ENCODE assay signal across 18 cellular contexts in the genomic region with DNA sequence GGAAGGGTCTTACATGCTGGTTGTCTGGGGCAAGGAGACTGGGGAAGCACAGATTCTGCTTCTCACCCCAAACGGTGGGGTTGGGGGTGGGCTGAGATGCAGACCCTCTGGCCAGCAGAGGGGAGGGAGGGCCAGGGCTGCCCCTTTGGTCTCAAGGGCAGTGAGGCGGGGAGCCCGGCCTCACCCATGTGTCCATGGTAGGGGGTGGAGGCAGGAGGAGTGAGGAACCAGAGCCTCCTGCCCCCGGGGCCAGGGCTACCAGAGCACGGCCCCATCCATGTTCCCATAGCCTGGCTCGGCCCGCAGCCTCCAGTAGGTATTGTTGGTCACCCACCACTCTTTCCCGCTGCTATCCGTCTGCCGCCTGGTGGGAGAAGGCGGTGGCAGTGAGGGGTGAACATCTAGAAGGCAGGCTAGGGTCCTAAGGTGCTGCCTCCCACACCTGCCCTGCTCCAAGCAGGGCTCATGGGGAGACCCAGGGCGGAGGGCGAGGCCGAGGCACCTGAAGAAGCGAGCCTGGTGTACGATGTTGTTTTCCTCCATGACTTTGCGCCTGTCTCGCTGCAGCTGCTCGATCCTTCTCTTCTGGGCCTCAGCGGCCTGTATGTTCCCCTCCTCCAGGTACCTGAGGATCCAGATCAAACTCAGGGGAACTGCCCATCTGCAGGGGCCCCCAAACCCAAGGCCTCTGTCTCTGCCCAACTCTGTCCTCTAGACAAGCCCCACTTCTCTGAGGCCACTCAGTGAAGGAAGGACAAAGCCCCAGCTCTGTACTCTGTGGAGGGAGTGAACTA. TPM values are rescaled to one million over a fixed set of nuclear protein-coding genes. Genes with fewer than 3 reads are reported as not detected.
"Had no signal": no experiment of that assay in that cellular context is flagged by ENCODE, and none has a peak within 500 bp of the region (broad histone marks: within the 10 kb centered on the region; RNA-seq: fewer than 3 reads in every experiment).

No MANE protein-coding gene starts in this region.

- H3K4me2 ChIP-seq: neural progenitor cell had no signal

- H3K9me3 ChIP-seq: ascending aorta, heart left ventricle, right atrium auricular region had no signal

- H3K27ac ChIP-seq: ascending aorta, cardiac muscle cell, heart left ventricle, neural progenitor cell, right atrium auricular region had no signal

- H3K4me3 ChIP-seq: ascending aorta, cardiac muscle cell, heart left ventricle, neural progenitor cell, right atrium auricular region had no signal

- H3K36me3 ChIP-seq: cardiac muscle cell, neural progenitor cell had no signal

- H3K4me1 ChIP-seq: neural progenitor cell had no signal

- H2AFZ ChIP-seq: neural progenitor cell had no signal

- H3K9ac ChIP-seq: neural progenitor cell had no signal

- DNase-seq: activated CD4-positive, alpha-beta T cell treated with anti-CD3 and anti-CD28 coated beads for 48 hours; activated naive CD4-positive, alpha-beta T cell; activated T-cell treated with anti-CD3 and anti-CD28 coated beads, Interleukin-2, amount 50 U/mL, for 48 hours; foreskin melanocyte; mesenchymal stem cell; substantia nigra had no signal

- H3K4me3 Mint-ChIP-seq: neural progenitor cell; stimulated activated memory B cell treated with anti-CD40 and anti-IgM and Interleukin-4, amounts not matched to agents 10 μg/mL and 1 μg/mL and 100 μg/mL, for 72 hours; T-helper 1 cell treated with Interleukin-12 subunit alpha and Interleukin-12 subunit beta and Interleukin-4 antibody, amounts not matched to agents 30 μg/mL and 1 μg/mL, for 36 hours; type B pancreatic cell; WTC11 had no signal

- H3K27me3 ChIP-seq: ascending aorta, cardiac muscle cell, heart left ventricle, right atrium auricular region had no signal

- ATAC-seq: heart left ventricle; stimulated activated memory B cell treated with anti-CD40 and anti-IgM and Interleukin-4, amounts not matched to agents 10 μg/mL and 1 μg/mL and 100 μg/mL, for 72 hours; WTC11 had no signal

- H3K36me3 Mint-ChIP-seq: WTC11 had no signal

- H3K27ac Mint-ChIP-seq: neural progenitor cell; stimulated activated memory B cell treated with anti-CD40 and anti-IgM and Interleukin-4, amounts not matched to agents 10 μg/mL and 1 μg/mL and 100 μg/mL, for 72 hours; T-helper 1 cell treated with Interleukin-12 subunit alpha and Interleukin-12 subunit beta and Interleukin-4 antibody, amounts not matched to agents 30 μg/mL and 1 μg/mL, for 36 hours; WTC11 had no signal

- FAIRE-seq: colon, endothelial cell of umbilical vein, islet of Langerhans had no signal

- H3K9me3 Mint-ChIP-seq: neural progenitor cell; stimulated activated memory B cell treated with anti-CD40 and anti-IgM and Interleukin-4, amounts not matched to agents 10 μg/mL and 1 μg/mL and 100 μg/mL, for 72 hours; T-helper 1 cell treated with Interleukin-12 subunit alpha and Interleukin-12 subunit beta and Interleukin-4 antibody, amounts not matched to agents 30 μg/mL and 1 μg/mL, for 36 hours; type B pancreatic cell; WTC11 had no signal

- H3K27me3 Mint-ChIP-seq: stimulated activated memory B cell treated with anti-CD40 and anti-IgM and Interleukin-4, amounts not matched to agents 10 μg/mL and 1 μg/mL and 100 μg/mL, for 72 hours had no signal

RNA-seq across cellular contexts. Expression of a gene that starts 23.2 kb away (rescaled TPM):
- total RNA-seq: ascending aorta, cardiac muscle cell had no signal
